17 cellular contexts compared by ENCODE assay signal in the genomic region with DNA sequence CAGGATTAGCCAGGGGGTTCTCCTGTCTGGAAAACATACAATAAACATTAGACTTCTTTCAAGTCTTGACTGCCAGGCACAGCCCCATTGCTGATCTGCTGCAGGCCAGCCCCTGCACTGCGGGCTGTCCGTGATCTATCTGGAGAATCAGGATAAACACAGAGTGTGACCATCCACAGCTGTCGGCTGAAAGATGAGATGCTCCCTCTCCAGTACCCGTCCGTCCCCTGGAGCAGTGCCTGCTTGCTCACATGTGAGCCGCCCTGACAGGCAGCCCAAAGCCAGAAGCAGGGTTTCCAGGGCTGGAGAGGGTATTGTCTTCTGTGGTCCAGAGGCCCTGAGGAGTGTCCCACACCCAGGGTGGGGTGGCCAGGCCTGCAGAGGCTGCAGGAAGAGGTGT. TPM values are rescaled to one million over a fixed set of nuclear protein-coding genes. Genes with fewer than 3 reads are reported as not detected.
DNase-seq lines count a peak whose midpoint lies in the region; ATAC-seq and TF ChIP-seq lines count a peak whose summit lies in the region.
"Had no signal": no experiment of that assay in that cellular context is flagged by ENCODE, and none has a peak within 500 bp of the region (broad histone marks: within the 10 kb centered on the region; RNA-seq: fewer than 3 reads in every experiment).

No MANE protein-coding gene starts in this region.

- TF ChIP-seq CTCF in mucosa of descending colon (IDR thresholded peaks at IDR 0.05), result no peak

- no peaks in the 10 kb centered on the region for H3K36me3 ChIP-seq in mucosa of descending colon (ENCODE audit: low read depth)
- H3K36me3 ChIP-seq: adrenal gland, left lung, ovary, stomach had no signal

- intact Hi-C loops in mucosa of descending colon (cut with DNase I, micrococcal nuclease), result no loop called here

- no peaks in the 10 kb centered on the region for H3K9me3 Mint-ChIP-seq in activated CD8-positive, alpha-beta T cell treated with anti-CD3 and anti-CD28 coated beads, Interleukin-2, amount 10 ng/mL, durations not matched to agents 7 days and 5 days (ENCODE audit: insufficient read depth)
- H3K9me3 Mint-ChIP-seq: CD4-positive, alpha-beta T cell had no signal

- ATAC-seq in activated CD8-positive, alpha-beta T cell treated with anti-CD3 and anti-CD28 coated beads, Interleukin-2, amount 10 ng/mL, durations not matched to agents 7 days and 5 days, result no peak
- ATAC-seq in mucosa of descending colon, result peak; percentile 24
- ATAC-seq: left lung had no signal

- no peak overlapping the region for H3K4me3 Mint-ChIP-seq in activated CD8-positive, alpha-beta T cell treated with anti-CD3 and anti-CD28 coated beads, Interleukin-2, amount 10 ng/mL, durations not matched to agents 7 days and 5 days
- H3K4me3 Mint-ChIP-seq: CD4-positive, alpha-beta T cell had no signal

- no peaks in the 10 kb centered on the region for H3K4me1 ChIP-seq in mucosa of descending colon (ENCODE audit: low read depth)

- peak overlapping the region; percentile 73 for H3K27ac Mint-ChIP-seq in activated CD8-positive, alpha-beta T cell treated with anti-CD3 and anti-CD28 coated beads, Interleukin-2, amount 10 ng/mL, durations not matched to agents 7 days and 5 days

- H3K27me3 Mint-ChIP-seq in activated CD8-positive, alpha-beta T cell treated with anti-CD3 and anti-CD28 coated beads, Interleukin-2, amount 10 ng/mL, durations not matched to agents 7 days and 5 days (ENCODE audit: low read depth), result no peaks in the 10 kb centered on the region
- H3K27me3 Mint-ChIP-seq: CD4-positive, alpha-beta T cell had no signal

- H3K36me3 Mint-ChIP-seq in activated CD8-positive, alpha-beta T cell treated with anti-CD3 and anti-CD28 coated beads, Interleukin-2, amount 10 ng/mL, durations not matched to agents 7 days and 5 days (ENCODE audit: low read depth), result no peaks in the 10 kb centered on the region

- DNase-seq in AG08396 (ENCODE audit: low spot score) (peak; percentile 50), DMS 273 (lab: John Stamatoyannopoulos, UW; ENCODE audit: unreplicated experiment) (peak; percentile 94), mucosa of descending colon (peak in 2 of 3 donors; percentile 36 to 50), NOMO-1 treated with DMSO at 0.1 percent for 48 hours (lab: John Stamatoyannopoulos, UW; ENCODE audit: unreplicated experiment) (no peak), SW 1271 (lab: John Stamatoyannopoulos, UW) (no peak), NCI-H1048 (lab: John Stamatoyannopoulos, UW) (no peak), retina (no peak)
- no peak for DNase-seq in activated CD8-positive, alpha-beta T cell treated with anti-CD3 and anti-CD28 coated beads, Interleukin-2, amount 10 ng/mL, durations not matched to agents 7 days and 5 days
- DNase-seq: adrenal gland; CD4-positive, alpha-beta T cell; GOT3; PC-9; stimulated activated CD4-positive, alpha-beta T cell treated with anti-CD3 and anti-CD28 coated beads, Interleukin-4, amount 100 ng/mL, for 24 hours; stomach; T-helper 9 cell had no signal

- no peak overlapping the region for H3K4me3 ChIP-seq in mucosa of descending colon
- H3K4me3 ChIP-seq: adrenal gland, left lung, ovary, PC-9, stomach had no signal

- H3K9me3 ChIP-seq in mucosa of descending colon, result no peaks in the 10 kb centered on the region
- H3K9me3 ChIP-seq: adrenal gland, left lung, ovary, stomach had no signal

- POLR2A ChIA-PET in activated CD8-positive, alpha-beta T cell treated with anti-CD3 and anti-CD28 coated beads, Interleukin-2, amount 10 ng/mL, durations not matched to agents 7 days and 5 days (lab: Charles Lee), result no interaction called here

- peaks cover 38% of the 10 kb centered on the region for H3K4me1 Mint-ChIP-seq in activated CD8-positive, alpha-beta T cell treated with anti-CD3 and anti-CD28 coated beads, Interleukin-2, amount 10 ng/mL, durations not matched to agents 7 days and 5 days (ENCODE audit: low read depth)

- CTCF ChIA-PET in activated CD8-positive, alpha-beta T cell treated with anti-CD3 and anti-CD28 coated beads, Interleukin-2, amount 10 ng/mL, durations not matched to agents 7 days and 5 days (lab: Charles Lee), result no interaction called here

RNA-seq across cellular contexts. Expression of gene FOSL2, which starts 46.1 kb away (rescaled TPM):
- total RNA-seq in activated CD8-positive, alpha-beta T cell treated with anti-CD3 and anti-CD28 coated beads, Interleukin-2, amount 10 ng/mL, durations not matched to agents 7 days and 5 days, result 10 to 100 TPM; 37.3 to 40.9 TPM
- total RNA-seq in mucosa of descending colon, result 100 to 1,000 TPM; 160 to 166 (median 162) TPM

Comparison
In these comparisons a context has a peak if more than half of its experiments do, and no peak if none do; other contexts are left out.
1. DNase-seq: peak in AG08396 (single experiment), DMS 273 (single experiment) and mucosa of descending colon (2 of 3); none in activated CD8-positive, alpha-beta T cell treated with anti-CD3 and anti-CD28 coated beads, Interleukin-2, amount 10 ng/mL, durations not matched to agents 7 days and 5 days (single experiment), NOMO-1 treated with DMSO at 0.1 percent for 48 hours (single experiment), SW 1271 (0 of 2), NCI-H1048 (single experiment) and retina (single experiment).